Comparison of ENCODE assay signal across 23 cellular contexts in the genomic region with DNA sequence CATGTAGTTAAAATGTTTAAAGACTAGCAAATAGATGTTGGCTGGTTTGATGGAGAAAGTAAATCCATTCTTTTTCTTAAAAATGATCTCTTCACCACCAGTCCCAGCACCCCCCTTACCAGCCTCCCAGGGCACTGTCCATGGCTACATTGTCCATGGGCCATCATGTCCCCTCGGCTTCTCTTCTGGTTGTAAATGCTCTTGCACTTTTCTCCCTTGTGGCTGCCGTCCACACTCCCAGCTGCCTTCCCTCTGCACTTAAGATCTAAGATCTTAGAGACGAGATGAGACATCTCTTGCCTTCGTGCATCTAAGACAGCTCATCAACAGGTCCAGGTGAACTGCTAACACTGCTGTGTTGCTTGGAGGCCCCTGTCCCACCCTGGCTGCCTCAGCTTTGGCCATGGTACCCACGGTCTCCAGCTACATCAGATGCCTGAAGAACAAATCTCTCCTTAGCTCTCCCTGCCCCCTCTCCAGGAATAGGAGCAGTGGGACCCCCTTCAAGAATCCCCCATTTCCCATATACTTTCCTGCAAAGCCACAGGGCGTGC. TPM values are rescaled to one million over a fixed set of nuclear protein-coding genes. Genes with fewer than 3 reads are reported as not detected.
A peak's percentile ranks its signal among the peaks of the same experiment; 100 is the strongest.
DNase-seq lines count a peak whose midpoint lies in the region; ATAC-seq, FAIRE-seq and TF ChIP-seq lines count a peak whose summit lies in the region.
"Had no signal": no experiment of that assay in that cellular context is flagged by ENCODE, and none has a peak within 500 bp of the region (broad histone marks: within the 10 kb centered on the region; RNA-seq: fewer than 3 reads in every experiment).

No MANE protein-coding gene starts in this region.

- H3K4me1 ChIP-seq in A549 (peaks cover 100% of the 10 kb centered on the region), adipocyte (ENCODE audit: control insufficient read depth, insufficient read depth, low read length) (peaks cover 59% of the 10 kb centered on the region), lower lobe of right lung (peaks cover 93% of the 10 kb centered on the region)

- H3K9me3 Mint-ChIP-seq in CD4-positive, alpha-beta T cell, result no peaks in the 10 kb centered on the region
- H3K9me3 Mint-ChIP-seq in activated T-cell treated with anti-CD3 and anti-CD28 coated beads, Interleukin-2, amount 50 U/mL, for 4 hours, result no peaks in the 10 kb centered on the region
- H3K9me3 Mint-ChIP-seq: activated naive CD4-positive, alpha-beta T cell treated with anti-CD3 and anti-CD28 coated beads, Interleukin-2, amount 10 ng/mL, durations not matched to agents 7 days and 5 days; brain; GM23338; neural progenitor cell had no signal

- H3K27ac ChIP-seq in A549 (peak overlapping the region; percentile 99), lower lobe of right lung (peak overlapping the region; percentile 53)
- no peak overlapping the region for H3K27ac ChIP-seq in CD4-positive, alpha-beta T cell (ENCODE audit: low read depth, low read length)
- H3K27ac ChIP-seq: neural progenitor cell, testis had no signal

- peaks cover 52% of the 10 kb centered on the region for H3K36me3 ChIP-seq in adipocyte (ENCODE audit: control insufficient read depth, insufficient read depth, low read length, severe bottlenecking)
- H3K36me3 ChIP-seq in lower lobe of right lung, result peaks cover 60% of the 10 kb centered on the region
- H3K36me3 ChIP-seq: neural progenitor cell had no signal

- H3K4me1 Mint-ChIP-seq in CD4-positive, alpha-beta T cell (ENCODE audit: low read depth), result peaks cover 72% of the 10 kb centered on the region
- H3K4me1 Mint-ChIP-seq in activated T-cell treated with anti-CD3 and anti-CD28 coated beads, Interleukin-2, amount 50 U/mL, for 4 hours (ENCODE audit: low read depth), result peaks cover 81% of the 10 kb centered on the region

- no peak for ATAC-seq in A549
- ATAC-seq in CD4-positive, alpha-beta T cell (ENCODE audit: poor library complexity), result no peak
- no peak for ATAC-seq in lower lobe of right lung
- ATAC-seq in activated T-cell treated with anti-CD3 and anti-CD28 coated beads, Interleukin-2, amount 50 U/mL, for 4 hours, result no peak
- ATAC-seq: GM23338, left colon had no signal

- H3K36me3 Mint-ChIP-seq in CD4-positive, alpha-beta T cell (ENCODE audit: low read depth), result peaks cover 85% of the 10 kb centered on the region
- H3K36me3 Mint-ChIP-seq in activated T-cell treated with anti-CD3 and anti-CD28 coated beads, Interleukin-2, amount 50 U/mL, for 4 hours (ENCODE audit: insufficient read depth), result peaks cover 36% of the 10 kb centered on the region

- WGBS in A549 (ENCODE audit: missing lambda C conversion rate), result 91% methylated on average over 5 of the region's 6 CpGs

- no peak for DNase-seq in A549 (ENCODE audit: low read depth in 1 of 2, low spot score in 1 of 2)
- DNase-seq in CD4-positive, alpha-beta T cell, result no peak
- DNase-seq in adipocyte (ENCODE audit: low read depth), result no peak
- no peak for DNase-seq in lower lobe of right lung
- no peak for DNase-seq in HCEC 1CT
- DNase-seq in activated T-cell treated with anti-CD3 and anti-CD28 coated beads, Interleukin-2, amount 50 U/mL, for 4 hours, result no peak
- no peak for DNase-seq in cerebellar cortex (ENCODE audit: low spot score)
- no peak for DNase-seq in NCI-H510A (lab: John Stamatoyannopoulos, UW)
- DNase-seq: activated CD4-positive, alpha-beta T cell treated with anti-CD3 and anti-CD28 coated beads for 48 hours; activated naive CD4-positive, alpha-beta T cell treated with anti-CD3 and anti-CD28 coated beads, Interleukin-2, amount 10 ng/mL, durations not matched to agents 7 days and 5 days; activated T-cell treated with anti-CD3 and anti-CD28 coated beads, Interleukin-2, amount 50 U/mL, for 1 hour; Calu3; cortex of kidney; EL; NCI-H1105 treated with DMSO at 0.1 percent for 48 hours; NCI-H526; testis had no signal

- TF ChIP-seq CTCF in A549 (IDR thresholded peaks at IDR 0.05) (no peak), lower lobe of right lung (IDR thresholded peaks at IDR 0.05) (no peak)
- no peak for TF ChIP-seq CTCF in CD4-positive, alpha-beta T cell (IDR thresholded peaks at IDR 0.05)

- H3K9ac ChIP-seq in adipocyte (ENCODE audit: low read length), result peak overlapping the region; percentile 11
- H3K9ac ChIP-seq: neural progenitor cell had no signal

- intact Hi-C loops in CD4-positive, alpha-beta T cell (cut with DNase I, micrococcal nuclease), result no loop called here
- intact Hi-C loops in lower lobe of right lung (cut with DNase I), result no loop called here

- no peak overlapping the region for H3K4me3 ChIP-seq in A549
- H3K4me3 ChIP-seq in adipocyte (ENCODE audit: low read length), result no peak overlapping the region
- H3K4me3 ChIP-seq in lower lobe of right lung, result no peak overlapping the region
- H3K4me3 ChIP-seq: GM23338, neural progenitor cell, testis had no signal

- no peak overlapping the region for H3K4me2 ChIP-seq in A549
- H3K4me2 ChIP-seq: GM23338, neural progenitor cell had no signal

- CTCF ChIA-PET in A549 (lab: Yijun Ruan, JAX), result interaction anchor here (0.8 to 10.2 kb wide), 5 partner anchors 10 to 734 kb away, joined by 3 to 122 read pairs (median 4); partner anchors contain the start of gene CAPN2
- CTCF ChIA-PET in CD4-positive, alpha-beta T cell (lab: Charles Lee), result interaction anchor here (2.2 kb wide), 1 partner anchor 26 kb away, joined by 6 read pairs; no protein-coding TSS in a partner anchor

- POLR2A ChIA-PET in A549 (lab: Yijun Ruan, JAX), result no interaction called here
- POLR2A ChIA-PET in CD4-positive, alpha-beta T cell (lab: Charles Lee), result interaction anchor here (2.4 kb wide), 1 partner anchor 10 kb away, joined by 5 read pairs; no protein-coding TSS in a partner anchor

- H3K9me3 ChIP-seq in A549 (no peaks in the 10 kb centered on the region), adipocyte (ENCODE audit: control insufficient read depth, low read length) (no peaks in the 10 kb centered on the region), lower lobe of right lung (no peaks in the 10 kb centered on the region)
- no peaks in the 10 kb centered on the region for H3K9me3 ChIP-seq in CD4-positive, alpha-beta T cell (ENCODE audit: control insufficient read depth, low read length)
- H3K9me3 ChIP-seq: testis had no signal

- H3K27ac Mint-ChIP-seq in CD4-positive, alpha-beta T cell, result peak overlapping the region; percentile 37
- H3K27ac Mint-ChIP-seq: activated naive CD4-positive, alpha-beta T cell treated with anti-CD3 and anti-CD28 coated beads, Interleukin-2, amount 10 ng/mL, durations not matched to agents 7 days and 5 days; GM23338; neural progenitor cell had no signal

- FAIRE-seq in A549 (lab: Jason Lieb, UNC), result no peak
- FAIRE-seq: frontal cortex, HTR-8/SVneo had no signal

- no peak for TF ChIP-seq RAD21 in A549 (conservative IDR thresholded peaks at IDR 0.05 in 1 of 2, IDR thresholded peaks at IDR 0.05 in 1 of 2)

- no peaks in the 10 kb centered on the region for H3K27me3 Mint-ChIP-seq in CD4-positive, alpha-beta T cell
- no peaks in the 10 kb centered on the region for H3K27me3 Mint-ChIP-seq in activated T-cell treated with anti-CD3 and anti-CD28 coated beads, Interleukin-2, amount 50 U/mL, for 4 hours (ENCODE audit: low read depth)
- H3K27me3 Mint-ChIP-seq: activated naive CD4-positive, alpha-beta T cell treated with anti-CD3 and anti-CD28 coated beads, Interleukin-2, amount 10 ng/mL, durations not matched to agents 7 days and 5 days; brain had no signal

- TF ChIP-seq POLR2A in A549 (IDR thresholded peaks at IDR 0.05; ENCODE audit: low read length), result no peak

- H3K4me3 Mint-ChIP-seq in CD4-positive, alpha-beta T cell, result no peak overlapping the region
- H3K4me3 Mint-ChIP-seq in activated T-cell treated with anti-CD3 and anti-CD28 coated beads, Interleukin-2, amount 50 U/mL, for 4 hours, result no peak overlapping the region
- H3K4me3 Mint-ChIP-seq: activated naive CD4-positive, alpha-beta T cell treated with anti-CD3 and anti-CD28 coated beads, Interleukin-2, amount 10 ng/mL, durations not matched to agents 7 days and 5 days; GM23338; neural progenitor cell had no signal

- no peaks in the 10 kb centered on the region for H3K27me3 ChIP-seq in CD4-positive, alpha-beta T cell (ENCODE audit: control insufficient read depth, insufficient read depth, low read length)
- H3K27me3 ChIP-seq in adipocyte (replicated peaks; ENCODE audit: control insufficient read depth, insufficient read depth, low read length) (no peaks in the 10 kb centered on the region), lower lobe of right lung (ENCODE audit: low read depth) (no peaks in the 10 kb centered on the region)
- H3K27me3 ChIP-seq: neural progenitor cell, testis had no signal

- no peak for TF ChIP-seq EP300 in A549 (IDR thresholded peaks at IDR 0.05)

TF ChIP-seq in A549, 52 proteins besides CTCF, POLR2A, EP300 and RAD21:
- TF ChIP-seq TP53 (CRISPR knock-in tag; IDR thresholded peaks at IDR 0.05) (no peak), ATOH8 (CRISPR knock-in tag; IDR thresholded peaks at IDR 0.05; ENCODE audit: low read depth) (no peak), FOSB (CRISPR knock-in tag; IDR thresholded peaks at IDR 0.05) (no peak)
TF ChIP-seq in A549: peak in this region for 0.

RNA-seq across cellular contexts. Expression of gene CAPN2, which starts 11.1 kb away (rescaled TPM):
- polyA plus RNA-seq in A549 (2011; rRNA removed) (199 and 217 TPM in 2 replicates), A549 (2017; fragmentation: RNase III; extraction: RNeasy Plus Mini Kit Qiagen cat#74134 plus additional on column Dnase treatment) (285 to 327 TPM (median 300 TPM) in 3 replicates)
- 132 and 138 TPM in 2 replicates for polyA plus RNA-seq in A549 (2012; cell fraction: cytosol; rRNA removed)
- polyA plus RNA-seq in A549 (2012; cell fraction: nucleus; rRNA removed), result 115 and 134 TPM in 2 replicates
- polyA minus RNA-seq in A549 (2011; rRNA and poly(A)+ RNA removed), result 153 and 163 TPM in 2 replicates
- total RNA-seq in CD4-positive, alpha-beta T cell, result 100 to 1,000 TPM; 110 to 114 TPM
- total RNA-seq in lower lobe of right lung, result 253 TPM
- 10 to 100 TPM; 19.0 to 25.1 (median 19.2) TPM for total RNA-seq in activated T-cell treated with anti-CD3 and anti-CD28 coated beads, Interleukin-2, amount 50 U/mL, for 4 hours

RNA-seq across cellular contexts. Expression of gene CAPN8, which starts 57.9 kb away (rescaled TPM):
- 1.5 and 2.4 TPM in 2 replicates for polyA plus RNA-seq in A549 (2011; rRNA removed)
- 0.13 and 0.25 TPM in 2 replicates for polyA plus RNA-seq in A549 (2012; cell fraction: cytosol; rRNA removed)
- polyA plus RNA-seq in A549 (2012; cell fraction: nucleus; rRNA removed), result 1.5 and 2.3 TPM in 2 replicates
- 0.20 to 0.51 TPM (median 0.39 TPM) in 3 replicates for polyA plus RNA-seq in A549 (2017; fragmentation: RNase III; extraction: RNeasy Plus Mini Kit Qiagen cat#74134 plus additional on column Dnase treatment)
- polyA minus RNA-seq in A549 (2011; rRNA and poly(A)+ RNA removed), result 0.87 and 1.5 TPM in 2 replicates
- total RNA-seq in CD4-positive, alpha-beta T cell, result under 1 TPM; 0.27 to 0.34 TPM
- 70.6 TPM for total RNA-seq in lower lobe of right lung
- not detected for total RNA-seq in activated T-cell treated with anti-CD3 and anti-CD28 coated beads, Interleukin-2, amount 50 U/mL, for 4 hours
- total RNA-seq: frontal cortex, GM23338 had no signal
- polyA plus RNA-seq: GM23338 had no signal

Comparison
In these comparisons a context has a peak if more than half of its experiments do, and no peak if none do; other contexts are left out.
1. RNA of gene CAPN8, which starts 57.9 kb away (total RNA-seq): 70.6 TPM in lower lobe of right lung (single experiment); 0.27 to 0.34 TPM in CD4-positive, alpha-beta T cell and not detected in activated T-cell treated with anti-CD3 and anti-CD28 coated beads, Interleukin-2, amount 50 U/mL, for 4 hours; every median in the first group is over 10 times any median in the second.